ENCODE assay signal across 9 cellular contexts in the genomic region with DNA sequence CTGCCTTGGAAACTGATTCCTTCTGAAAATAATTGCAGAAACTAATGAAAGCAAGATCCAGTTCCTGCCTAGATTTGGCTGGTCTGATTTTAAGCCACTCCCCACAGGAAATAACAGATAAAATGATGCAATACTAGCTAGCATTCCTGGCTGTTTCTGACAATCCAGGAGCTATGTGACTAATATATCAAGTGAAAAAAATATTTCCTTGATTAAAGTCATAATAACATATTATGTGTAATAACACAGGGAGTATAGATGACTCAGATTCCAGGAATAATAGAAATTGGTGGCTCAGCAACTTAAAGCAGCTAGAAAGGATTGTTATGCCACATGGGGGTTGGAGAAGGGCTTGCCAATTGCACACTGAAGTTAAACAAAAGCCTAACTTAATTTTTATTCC.
DNase-seq lines count a peak whose midpoint lies in the region; ATAC-seq, FAIRE-seq and TF ChIP-seq lines count a peak whose summit lies in the region.
"Had no signal": no experiment of that assay in that cellular context is flagged by ENCODE, and none has a peak within 500 bp of the region (broad histone marks: within the 10 kb centered on the region; RNA-seq: fewer than 3 reads in every experiment).

No MANE protein-coding gene starts in this region.

- no peak overlapping the region for H3K23ac ChIP-seq in H1 (ENCODE audit: insufficient read length)

- peak overlapping the region; percentile 34 for H3K4me2 ChIP-seq in Loucy (ENCODE audit: low read depth, low read length, poor library complexity, severe bottlenecking)
- no peak overlapping the region for H3K4me2 ChIP-seq in H1 (ENCODE audit: insufficient read depth in 1 of 2, low read depth in 2 of 2, low read length in 2 of 2)

- FAIRE-seq in H1 (lab: Jason Lieb, UNC) = no peak

- H2AFZ ChIP-seq in Loucy (ENCODE audit: low read length) (peak overlapping the region; percentile 52), H1 (ENCODE audit: low read length) (no peak overlapping the region)

- TF ChIP-seq CTCF in AG04449 (IDR thresholded peaks at IDR 0.05; ENCODE audit: insufficient read depth, low read length, missing control alignments) (no peak), Loucy (conservative IDR thresholded peaks at IDR 0.05; ENCODE audit: low read length) (no peak), H1 (IDR thresholded peaks at IDR 0.05; ENCODE audit: control extremely low read depth in 1 of 3, insufficient read depth in 1 of 3, low read depth in 1 of 3, low read length in 3 of 3) (no peak), ovary (IDR thresholded peaks at IDR 0.05) (no peak)

- H2BK12ac ChIP-seq in H1 (ENCODE audit: low read depth, low read length) = no peak overlapping the region

- TF ChIP-seq POLR2A in H1 (IDR thresholded peaks at IDR 0.05; ENCODE audit: control extremely low read depth in 1 of 2, low read depth in 2 of 2, low read length in 2 of 2) = no peak
- no peak for TF ChIP-seq POLR2A in ovary (IDR thresholded peaks at IDR 0.05)

- TF ChIP-seq RAD21 in H1 (IDR thresholded peaks at IDR 0.05 in 1 of 2, conservative IDR thresholded peaks at IDR 0.05 in 1 of 2; ENCODE audit: low read depth in 2 of 2, low read length in 2 of 2) = no peak

- no peak overlapping the region for H3K4ac ChIP-seq in H1 (replicated peaks; ENCODE audit: insufficient read length, low read depth, low read length)

- TF ChIP-seq EP300 in H1 (IDR thresholded peaks at IDR 0.05; ENCODE audit: borderline replicate concordance in 1 of 2, low read depth in 2 of 2, low read length in 2 of 2) (no peak), ovary (IDR thresholded peaks at IDR 0.05) (no peak)

- no peaks in the 10 kb centered on the region for H3K9me3 ChIP-seq in Loucy (ENCODE audit: insufficient read depth, low read depth, low read length)
- H3K9me3 ChIP-seq in H1 (ENCODE audit: insufficient read depth in 2 of 2, low read depth in 1 of 2, low read length in 1 of 2) = no peaks in the 10 kb centered on the region
- no peaks in the 10 kb centered on the region for H3K9me3 ChIP-seq in ovary
- H3K9me3 ChIP-seq: neutrophil had no signal

- H3K18ac ChIP-seq in H1 (ENCODE audit: extremely low read depth, low read length) = no peak overlapping the region

- H4K5ac ChIP-seq in H1 (ENCODE audit: insufficient read length, low read depth, low read length) = no peak overlapping the region

- peak overlapping the region; percentile 74 for H4K91ac ChIP-seq in H1 (replicated peaks; ENCODE audit: insufficient read length, low read length)

- DNase-seq in AG04449 (ENCODE audit: low read depth, low spot score) (peak; percentile 94), H1 (ENCODE audit: low read depth in 1 of 2, low spot score in 2 of 2) (no peak), medulla oblongata (ENCODE audit: extremely low spot score) (peak; percentile 5), ureter (ENCODE audit: low spot score) (no peak), DMS79 (lab: John Stamatoyannopoulos, UW) (no peak), ovary (no peak)

- intact Hi-C loops in ovary (cut with DNase I) = loop anchor here in 1 of 4 donors (10.0 kb wide), 1 partner anchor 340 kb away; no protein-coding TSS in a partner anchor

- H3K4me1 ChIP-seq in Loucy (ENCODE audit: insufficient read depth, low read length, poor library complexity, severe bottlenecking) (peaks cover 9% of the 10 kb centered on the region), H1 (replicated peaks in 1 of 4; ENCODE audit: control insufficient read depth in 3 of 4, insufficient read depth in 4 of 4, low read length in 3 of 4) (no peaks in the 10 kb centered on the region; a peak in 2 of 7 replicates), ovary (ENCODE audit: insufficient read depth) (no peaks in the 10 kb centered on the region)

- no peak overlapping the region for H3K9ac ChIP-seq in Loucy (ENCODE audit: low read depth, low read length, poor library complexity, severe bottlenecking)
- peak overlapping the region in 1 of 4 experiments; percentile 13; a peak in 1 of 7 replicates for H3K9ac ChIP-seq in H1 (replicated peaks in 1 of 4; ENCODE audit: extremely low read depth in 1 of 4, low read depth in 3 of 4, low read length in 3 of 4)

- CTCF ChIA-PET in AG04449 (lab: Yijun Ruan, JAX) = interaction anchor here (1.4 to 2.1 kb wide), 3 partner anchors 10 to 185 kb away, joined by 3 to 16 read pairs (median 4); no protein-coding TSS in a partner anchor
- CTCF ChIA-PET in H1 (lab: Charles Lee; ENCODE audit: partially characterized antibody) = interaction anchor here (1.7 kb wide), 1 partner anchor 185 kb away, joined by 4 read pairs; no protein-coding TSS in a partner anchor

- H2BK20ac ChIP-seq in H1 (ENCODE audit: low read length) = no peak overlapping the region

- H2AK5ac ChIP-seq in H1 (ENCODE audit: low read depth, low read length) = no peak overlapping the region

- no peak overlapping the region for H2BK15ac ChIP-seq in H1 (ENCODE audit: low read length)

- no peak overlapping the region for H4K8ac ChIP-seq in H1 (ENCODE audit: extremely low read depth, insufficient read depth, low read length)

- no peak for ATAC-seq in HG02938 (IDR thresholded peaks at IDR 0.05; ENCODE audit: unreplicated experiment)

- POLR2A ChIA-PET in AG04449 (lab: Yijun Ruan, JAX) = interaction anchor here (1.0 kb wide), 1 partner anchor 27 kb away, joined by 3 read pairs; no protein-coding TSS in a partner anchor
- POLR2A ChIA-PET in H1 (lab: Charles Lee; ENCODE audit: partially characterized antibody) = interaction anchor here (1.1 to 1.4 kb wide), 3 partner anchors 10 to 183 kb away, joined by 3 to 5 read pairs (median 5); no protein-coding TSS in a partner anchor

- H4K20me1 ChIP-seq in Loucy (ENCODE audit: insufficient read depth, low read length, poor library complexity, severe bottlenecking) (no peaks in the 10 kb centered on the region), H1 (replicated peaks in 1 of 2; ENCODE audit: control insufficient read depth in 1 of 2, insufficient read depth in 2 of 2, low read length in 2 of 2) (no peaks in the 10 kb centered on the region)

- H3K27ac ChIP-seq in H1 (ENCODE audit: low read depth, low read length) = no peak overlapping the region
- H3K27ac ChIP-seq in ovary = no peak overlapping the region
- H3K27ac ChIP-seq: neutrophil had no signal

- no peaks in the 10 kb centered on the region for H3K27me3 ChIP-seq in Loucy (ENCODE audit: insufficient read depth, low read length, poor library complexity, severe bottlenecking)
- no peaks in the 10 kb centered on the region for H3K27me3 ChIP-seq in H1 (replicated peaks in 1 of 4; ENCODE audit: control insufficient read depth in 3 of 4, extremely low read depth in 1 of 4, insufficient read depth in 3 of 4, low read length in 3 of 4)
- no peaks in the 10 kb centered on the region for H3K27me3 ChIP-seq in ovary
- H3K27me3 ChIP-seq: neutrophil had no signal

- no peak overlapping the region for H2BK5ac ChIP-seq in H1 (ENCODE audit: low read depth, low read length)

- no peak overlapping the region for H2BK120ac ChIP-seq in H1 (replicated peaks; ENCODE audit: low read depth, low read length)

- H3K9me2 ChIP-seq in Loucy (replicated peaks; ENCODE audit: low read depth, low read length) = no peaks in the 10 kb centered on the region

- H3F3A ChIP-seq in Loucy (ENCODE audit: low read depth) = no peaks in the 10 kb centered on the region

- H3K4me3 ChIP-seq in AG04449 (ENCODE audit: low read depth, low read length) = no peak overlapping the region
- H3K4me3 ChIP-seq in Loucy (ENCODE audit: low read length, poor library complexity, severe bottlenecking) = no peak overlapping the region
- no peak overlapping the region for H3K4me3 ChIP-seq in H1 (ENCODE audit: extremely low read depth in 1 of 4, insufficient read depth in 2 of 4, low read depth in 3 of 4, low read length in 4 of 4)
- H3K4me3 ChIP-seq in ovary = no peak overlapping the region

- H3K14ac ChIP-seq in H1 (ENCODE audit: insufficient read length) = no peak overlapping the region

- H3K79me1 ChIP-seq in H1 (ENCODE audit: low read depth, low read length) = no peaks in the 10 kb centered on the region

- H3K36me3 ChIP-seq in Loucy (ENCODE audit: insufficient read depth, low read length) (no peaks in the 10 kb centered on the region), H1 (ENCODE audit: control insufficient read depth in 2 of 4, insufficient read depth in 4 of 4, low read length in 3 of 4) (no peaks in the 10 kb centered on the region), ovary (no peaks in the 10 kb centered on the region)
- H3K36me3 ChIP-seq: neutrophil had no signal

- H3K79me2 ChIP-seq in Loucy (ENCODE audit: insufficient read depth, low read length) (no peaks in the 10 kb centered on the region), H1 (ENCODE audit: control insufficient read depth in 1 of 2, insufficient read depth in 2 of 2, low read length in 2 of 2) (no peaks in the 10 kb centered on the region)

- H3K56ac ChIP-seq in H1 (replicated peaks; ENCODE audit: insufficient read length, low read depth, low read length) = no peak overlapping the region

- H3K23me2 ChIP-seq in H1 (ENCODE audit: low read depth, low read length) = no peaks in the 10 kb centered on the region

TF ChIP-seq in H1, 55 proteins besides CTCF, POLR2A, EP300 and RAD21 (continues in another document):
- TF ChIP-seq CTBP2 (IDR thresholded peaks at IDR 0.05; ENCODE audit: borderline replicate concordance, insufficient read depth, insufficient read length, low read length) = no peak
- TF ChIP-seq RNF2 (IDR thresholded peaks at IDR 0.05; ENCODE audit: borderline replicate concordance, low read depth, low read length, missing control alignments, poor library complexity, severe bottlenecking) = no peak
- TF ChIP-seq, protein P1, sequence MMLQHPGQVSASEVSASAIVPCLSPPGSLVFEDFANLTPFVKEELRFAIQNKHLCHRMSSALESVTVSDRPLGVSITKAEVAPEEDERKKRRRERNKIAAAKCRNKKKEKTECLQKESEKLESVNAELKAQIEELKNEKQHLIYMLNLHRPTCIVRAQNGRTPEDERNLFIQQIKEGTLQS (IDR thresholded peaks at IDR 0.05; ENCODE audit: insufficient read depth, low read depth, low read length) = no peak
- no peak for TF ChIP-seq SP1 (IDR thresholded peaks at IDR 0.05; ENCODE audit: low read depth, low read length)
- TF ChIP-seq RXRA (IDR thresholded peaks at IDR 0.05; ENCODE audit: insufficient read depth, low read depth, low read length) = no peak
- no peak for TF ChIP-seq KDM4A (IDR thresholded peaks at IDR 0.05; ENCODE audit: low read depth, low read length, severe bottlenecking)
- no peak for TF ChIP-seq BCL11A (IDR thresholded peaks at IDR 0.05; ENCODE audit: low read depth in 2 of 2, low read length in 2 of 2)
- 0 out of 2 replicates have a peak, but pooled peaks have one; percentile 53 for TF ChIP-seq JUND (IDR thresholded peaks at IDR 0.05; ENCODE audit: low read length)
- no peak for TF ChIP-seq RFX5 (IDR thresholded peaks at IDR 0.05; ENCODE audit: borderline replicate concordance, low read depth, low read length)
- peak; percentile 96 for TF ChIP-seq CEBPB (IDR thresholded peaks at IDR 0.05; ENCODE audit: low read depth, low read length)
- no peak for TF ChIP-seq CREB1 (IDR thresholded peaks at IDR 0.05)
- TF ChIP-seq TEAD4 (IDR thresholded peaks at IDR 0.05; ENCODE audit: low read depth, low read length) = 0 out of 2 replicates have a peak, but pooled peaks have one; percentile 19
- TF ChIP-seq BACH1 (IDR thresholded peaks at IDR 0.05; ENCODE audit: low read length) = no peak
- TF ChIP-seq TAF7 (optimal IDR thresholded peaks at IDR 0.05; ENCODE audit: borderline replicate concordance, low read depth, low read length) = no peak

Comparison
In these comparisons a context has a peak if more than half of its experiments do, and no peak if none do; other contexts are left out.
1. DNase-seq: peak in AG04449 (single experiment) and medulla oblongata (single experiment); none in H1 (0 of 2), ureter (single experiment), DMS79 (single experiment) and ovary (0 of 5).